In the genomic region with DNA sequence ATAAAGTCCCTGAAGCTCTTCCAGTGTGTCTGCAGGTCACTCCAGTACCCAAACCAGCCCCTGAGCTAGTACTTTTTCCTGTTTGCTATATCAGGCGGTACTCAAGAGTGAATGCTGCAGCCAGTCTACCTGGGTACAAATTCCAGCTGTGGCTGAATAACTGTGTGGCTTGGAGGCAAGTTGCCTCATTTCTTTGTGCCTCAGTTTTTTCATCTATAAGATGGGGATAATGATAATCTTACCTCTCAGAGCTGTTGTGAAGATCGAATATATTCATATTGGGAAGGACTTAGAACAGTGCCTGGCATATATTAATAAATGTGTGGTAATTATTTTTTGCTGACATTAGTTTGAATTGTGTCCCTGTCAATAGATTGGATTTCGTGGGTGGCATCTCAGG, we compare ENCODE assay signal across 20 cellular contexts.
"Had no signal": no experiment of that assay in that cellular context is flagged by ENCODE, and none has a peak within 500 bp of the region (broad histone marks: within the 10 kb centered on the region; RNA-seq: fewer than 3 reads in every experiment).

No MANE protein-coding gene starts in this region.

- H3K4me1 ChIP-seq: foreskin keratinocyte, heart left ventricle, left lung, lower lobe of right lung had no signal

- ATAC-seq: gastroesophageal sphincter, left lung, lower lobe of right lung, mucosa of descending colon had no signal

- H3K4me3 ChIP-seq: coronary artery, esophagus muscularis mucosa, gastroesophageal sphincter, heart left ventricle, hepatocyte, left lung, lower lobe of right lung, mucosa of descending colon had no signal

- DNase-seq: dermis blood vessel endothelial cell; dorsolateral prefrontal cortex; effector CD4-positive, alpha-beta T cell; effector memory CD4-positive, alpha-beta T cell; heart left ventricle; immature natural killer cell; left cardiac atrium; lower lobe of right lung; mesenchymal stem cell; mucosa of descending colon; naive B cell had no signal

- H3K36me3 ChIP-seq: esophagus muscularis mucosa, gastroesophageal sphincter, heart left ventricle, left lung, lower lobe of right lung had no signal

- H3K27me3 ChIP-seq: dorsolateral prefrontal cortex, esophagus muscularis mucosa, foreskin keratinocyte, gastroesophageal sphincter, hepatocyte, left lung had no signal

- H3K9me3 ChIP-seq: esophagus muscularis mucosa, gastroesophageal sphincter, heart left ventricle, left lung, lower lobe of right lung, mucosa of descending colon had no signal

- H2AFZ ChIP-seq: hepatocyte had no signal

- H3K27ac ChIP-seq: coronary artery, dorsolateral prefrontal cortex, esophagus muscularis mucosa, foreskin keratinocyte, gastroesophageal sphincter, heart left ventricle, left lung, lower lobe of right lung had no signal

- H3K79me2 ChIP-seq: hepatocyte had no signal

- FAIRE-seq: colon, endothelial cell of umbilical vein, frontal cortex had no signal
